9 cellular contexts compared by ENCODE assay signal in genomic region chr14:80930836-80931389, GRCh38.
A peak's percentile ranks its signal among the peaks of the same experiment; 100 is the strongest.
DNase-seq lines count a peak whose midpoint lies in the region; ATAC-seq and TF ChIP-seq lines count a peak whose summit lies in the region.
"Had no signal": no experiment of that assay in that cellular context is flagged by ENCODE, and none has a peak within 500 bp of the region (broad histone marks: within the 10 kb centered on the region; RNA-seq: fewer than 3 reads in every experiment).

No MANE protein-coding gene starts in this region.

- no peak overlapping the region for H3K4me3 ChIP-seq in epithelial cell of esophagus (ENCODE audit: low read length)
- H3K4me3 ChIP-seq: SK-N-MC had no signal

- H3K4me1 Mint-ChIP-seq in stimulated activated naive CD8-positive, alpha-beta T cell treated with anti-CD3 and anti-CD28 coated beads, Interleukin-15, amount 100 ng/mL, for 72 hours: peaks cover 56% of the 10 kb centered on the region

- peak overlapping the region; percentile 8 to 63 for H3K4me3 Mint-ChIP-seq in stimulated activated naive CD8-positive, alpha-beta T cell treated with anti-CD3 and anti-CD28 coated beads, Interleukin-15, amount 100 ng/mL, for 72 hours

- TF ChIP-seq CTCF in epithelial cell of esophagus (IDR thresholded peaks at IDR 0.05; ENCODE audit: insufficient read depth, low read depth, low read length, missing control alignments): no peak

- DNase-seq in DMS53 (lab: John Stamatoyannopoulos, UW) (peak; percentile 44), T follicular helper cell (ENCODE audit: low read depth) (peak; percentile 48), epithelial cell of esophagus (ENCODE audit: low read depth) (peak; percentile 82), NCI-H748 treated with DMSO at 0.1 percent for 48 hours (lab: John Stamatoyannopoulos, UW) (no peak), cortex of kidney (lab: John Stamatoyannopoulos, UW) (no peak)
- peak; percentile 62 to 83 for DNase-seq in stimulated activated naive CD8-positive, alpha-beta T cell treated with anti-CD3 and anti-CD28 coated beads, Interleukin-15, amount 100 ng/mL, for 72 hours

- H3K27ac Mint-ChIP-seq in stimulated activated naive CD8-positive, alpha-beta T cell treated with anti-CD3 and anti-CD28 coated beads, Interleukin-15, amount 100 ng/mL, for 72 hours: peak overlapping the region; percentile 96 to 97

- H3K27me3 Mint-ChIP-seq in stimulated activated naive CD8-positive, alpha-beta T cell treated with anti-CD3 and anti-CD28 coated beads, Interleukin-15, amount 100 ng/mL, for 72 hours: no peaks in the 10 kb centered on the region

- H3K9me3 Mint-ChIP-seq in stimulated activated naive CD8-positive, alpha-beta T cell treated with anti-CD3 and anti-CD28 coated beads, Interleukin-15, amount 100 ng/mL, for 72 hours: peaks cover 0 to 15% of the 10 kb centered on the region in 2 donors

- ATAC-seq in GM19397 (IDR thresholded peaks at IDR 0.05; ENCODE audit: unreplicated experiment): peak; percentile 98
- ATAC-seq in HG03439 (IDR thresholded peaks at IDR 0.05; ENCODE audit: unreplicated experiment): peak; percentile 98
- peak; percentile 98 for ATAC-seq in stimulated activated naive CD8-positive, alpha-beta T cell treated with anti-CD3 and anti-CD28 coated beads, Interleukin-15, amount 100 ng/mL, for 72 hours

Comparison
In these comparisons a context has a peak if more than half of its experiments do, and no peak if none do; other contexts are left out.
1. DNase-seq: peak in DMS53 (single experiment), T follicular helper cell (single experiment), epithelial cell of esophagus (single experiment) and stimulated activated naive CD8-positive, alpha-beta T cell treated with anti-CD3 and anti-CD28 coated beads, Interleukin-15, amount 100 ng/mL, for 72 hours (2 of 2); none in NCI-H748 treated with DMSO at 0.1 percent for 48 hours (single experiment) and cortex of kidney (single experiment).
2. Peak in every context shown above with its lines, with median percentiles within 50 percentile points of each other: ATAC-seq.